In genomic region chr5:128951301-128951700, GRCh38 we compare ENCODE assay signal across 1 cellular context. TPM values are rescaled to one million over a fixed set of nuclear protein-coding genes. Genes with fewer than 3 reads are reported as not detected.
"Had no signal": no experiment of that assay in that cellular context is flagged by ENCODE, and none has a peak within 500 bp of the region (broad histone marks: within the 10 kb centered on the region; RNA-seq: fewer than 3 reads in every experiment).

No MANE protein-coding gene starts in this region.

RNA-seq across cellular contexts. Expression of gene SLC27A6, which starts 14.0 kb away (rescaled TPM):
- total RNA-seq: upper lobe of right lung had no signal
